In genomic region chr6:137076277-137077068, GRCh38 we compare ENCODE assay signal across 8 cellular contexts. TPM values are rescaled to one million over a fixed set of nuclear protein-coding genes. Genes with fewer than 3 reads are reported as not detected.
DNase-seq lines count a peak whose midpoint lies in the region; FAIRE-seq and TF ChIP-seq lines count a peak whose summit lies in the region.

No MANE protein-coding gene starts in this region.

- H3K9ac ChIP-seq in Loucy (ENCODE audit: low read depth, low read length, poor library complexity, severe bottlenecking): no peak overlapping the region
- no peak overlapping the region for H3K9ac ChIP-seq in trophoblast cell (ENCODE audit: low read length)

- H3K9me2 ChIP-seq in Loucy (replicated peaks; ENCODE audit: low read depth, low read length): no peaks in the 10 kb centered on the region

- CTCF ChIA-PET in GM10248 (lab: Yijun Ruan, JAX): interaction anchor here (0.6 to 4.6 kb wide), 54 partner anchors 8 to 931 kb away, joined by 3 to 59 read pairs (median 4); partner anchors contain the start of gene IFNGR1

- H3K18ac ChIP-seq in trophoblast cell (ENCODE audit: low read length): no peak overlapping the region

- no peaks in the 10 kb centered on the region for H3F3A ChIP-seq in Loucy (ENCODE audit: low read depth)

- no peak overlapping the region for H3K14ac ChIP-seq in trophoblast cell (ENCODE audit: low read length)

- no peak overlapping the region for H4K12ac ChIP-seq in trophoblast cell (ENCODE audit: low read depth, low read length)

- peak; percentile 70 for DNase-seq in GM10248 (ENCODE audit: extremely low spot score)
- DNase-seq in HCEC 1CT: peak; percentile 58
- DNase-seq in RCC 7860 (ENCODE audit: low spot score): peak; percentile 45
- peak; percentile 16 for DNase-seq in activated T-helper 9 cell treated with anti-CD3 and anti-CD28 coated beads, Interleukin-2, amount 50 U/mL, for 16 hours (ENCODE audit: low read depth)
- DNase-seq in glomerular visceral epithelial cell (ENCODE audit: extremely low spot score): peak; percentile 61
- DNase-seq in trophoblast cell: peak; percentile 75 to 83
- DNase-seq in vagina (ENCODE audit: extremely low spot score in 2 of 2): no peak

- no peaks in the 10 kb centered on the region for H3K4me1 ChIP-seq in Loucy (ENCODE audit: insufficient read depth, low read length, poor library complexity, severe bottlenecking)
- H3K4me1 ChIP-seq in trophoblast cell (ENCODE audit: control insufficient read depth in 1 of 2, insufficient read depth in 2 of 2, low read length in 2 of 2): no peaks in the 10 kb centered on the region
- H3K4me1 ChIP-seq in vagina: no peaks in the 10 kb centered on the region

- no peak overlapping the region for H3K4ac ChIP-seq in trophoblast cell (ENCODE audit: low read depth, low read length)

- H3K4me3 ChIP-seq in Loucy (ENCODE audit: low read length, poor library complexity, severe bottlenecking): no peak overlapping the region
- no peak overlapping the region for H3K4me3 ChIP-seq in trophoblast cell (ENCODE audit: low read depth, low read length)
- H3K4me3 ChIP-seq in vagina: no peak overlapping the region

- WGBS in trophoblast cell (ENCODE audit: extremely low coverage, insufficient coverage, insufficient read length): no CpG with 5 or more reads among the region's 4 CpGs

- no peak overlapping the region for H4K8ac ChIP-seq in trophoblast cell (ENCODE audit: low read depth, low read length)

- H2BK5ac ChIP-seq in trophoblast cell (ENCODE audit: low read depth, low read length, poor library complexity): no peak overlapping the region

- intact Hi-C loops in vagina (cut with DNase I): no loop called here

- POLR2A ChIA-PET in GM10248 (lab: Yijun Ruan, JAX): no interaction called here

- H3K27me3 ChIP-seq in Loucy (ENCODE audit: insufficient read depth, low read length, poor library complexity, severe bottlenecking) (no peaks in the 10 kb centered on the region), trophoblast cell (ENCODE audit: insufficient read depth, low read length) (no peaks in the 10 kb centered on the region), vagina (no peaks in the 10 kb centered on the region)

- H3K9me3 ChIP-seq in Loucy (ENCODE audit: insufficient read depth, low read depth, low read length): no peaks in the 10 kb centered on the region
- no peaks in the 10 kb centered on the region for H3K9me3 ChIP-seq in trophoblast cell (ENCODE audit: insufficient read depth, low read depth, low read length)
- no peaks in the 10 kb centered on the region for H3K9me3 ChIP-seq in vagina

- H3K79me2 ChIP-seq in Loucy (ENCODE audit: insufficient read depth, low read length): no peaks in the 10 kb centered on the region
- no peaks in the 10 kb centered on the region for H3K79me2 ChIP-seq in trophoblast cell (ENCODE audit: control insufficient read depth, insufficient read depth, low read length, poor library complexity)

- H3K4me2 ChIP-seq in Loucy (ENCODE audit: low read depth, low read length, poor library complexity, severe bottlenecking) (no peak overlapping the region), trophoblast cell (ENCODE audit: low read length) (no peak overlapping the region)

- H3K36me3 ChIP-seq in Loucy (ENCODE audit: insufficient read depth, low read length) (no peaks in the 10 kb centered on the region), trophoblast cell (ENCODE audit: control insufficient read depth in 1 of 2, insufficient read depth in 2 of 2, low read length in 2 of 2) (no peaks in the 10 kb centered on the region), vagina (no peaks in the 10 kb centered on the region)

- H2AK5ac ChIP-seq in trophoblast cell (ENCODE audit: low read length): no peak overlapping the region

- no peak overlapping the region for H2BK12ac ChIP-seq in trophoblast cell (ENCODE audit: low read length)

- H2AFZ ChIP-seq in Loucy (ENCODE audit: low read length) (no peak overlapping the region), trophoblast cell (ENCODE audit: insufficient read depth, low read length, poor library complexity) (no peak overlapping the region)

- TF ChIP-seq POLR2A in vagina (IDR thresholded peaks at IDR 0.05): no peak

- TF ChIP-seq CTCF in GM10248 (IDR thresholded peaks at IDR 0.05; ENCODE audit: control extremely low read depth, extremely low read depth, low read depth, missing control alignments) (peak; percentile 89), Loucy (conservative IDR thresholded peaks at IDR 0.05; ENCODE audit: low read length) (peak; percentile 92), vagina (IDR thresholded peaks at IDR 0.05) (peak; percentile 20 to 56 (median 30))

- H2BK120ac ChIP-seq in trophoblast cell (ENCODE audit: insufficient read depth, low read length, poor library complexity): no peak overlapping the region

- H3K27ac ChIP-seq in trophoblast cell (ENCODE audit: low read depth, low read length): no peak overlapping the region
- H3K27ac ChIP-seq in vagina: no peak overlapping the region

- no peak for FAIRE-seq in RCC 7860 (lab: Jason Lieb, UNC)

- H4K91ac ChIP-seq in trophoblast cell (ENCODE audit: low read depth, low read length): no peak overlapping the region

- no peak overlapping the region for H3K23ac ChIP-seq in trophoblast cell (ENCODE audit: low read length)

- H4K20me1 ChIP-seq in Loucy (ENCODE audit: insufficient read depth, low read length, poor library complexity, severe bottlenecking): no peaks in the 10 kb centered on the region

- no peaks in the 10 kb centered on the region for H3K79me1 ChIP-seq in trophoblast cell (ENCODE audit: low read length)

RNA-seq across cellular contexts. Expression of gene IL20RA, which starts 31.7 kb away (rescaled TPM):
- 0.08 and 0.15 TPM in 2 replicates for polyA plus RNA-seq in trophoblast cell (2013)
- total RNA-seq in vagina: 21.9 TPM

Comparison
In these comparisons a context has a peak if more than half of its experiments do, and no peak if none do; other contexts are left out.
1. DNase-seq: peak in GM10248 (single experiment), HCEC 1CT (single experiment), RCC 7860 (single experiment), activated T-helper 9 cell treated with anti-CD3 and anti-CD28 coated beads, Interleukin-2, amount 50 U/mL, for 16 hours (single experiment), glomerular visceral epithelial cell (single experiment) and trophoblast cell (2 of 2); none in vagina (0 of 2).
2. CTCF ChIP-seq: peak in every context shown above with its lines; median percentile 92 in Loucy; 89 in GM10248; 30 in vagina.